Comparison of ENCODE assay signal across 1 cellular context in genomic region chr7:123624527-123625183, GRCh38.
A peak's percentile ranks its signal among the peaks of the same experiment; 100 is the strongest.
TF ChIP-seq lines count a peak whose summit lies in the region.

No MANE protein-coding gene starts in this region.

TF ChIP-seq in GM12878, 131 proteins besides CTCF, POLR2A, EP300 and RAD21:
- TF ChIP-seq MAX (IDR thresholded peaks at IDR 0.05; ENCODE audit: low read depth, low read length): no peak
- TF ChIP-seq STAT1 (conservative IDR thresholded peaks at IDR 0.05): no peak
- TF ChIP-seq SRF (IDR thresholded peaks at IDR 0.05; ENCODE audit: low read depth in 2 of 2, low read length in 2 of 2): no peak
- no peak for TF ChIP-seq RCOR1 (conservative IDR thresholded peaks at IDR 0.05; ENCODE audit: low read depth, low read length)
- no peak for TF ChIP-seq TCF12 (IDR thresholded peaks at IDR 0.05; ENCODE audit: low read depth, low read length)
- TF ChIP-seq EED (IDR thresholded peaks at IDR 0.05; ENCODE audit: low read depth): no peak
- no peak for TF ChIP-seq PKNOX1 (IDR thresholded peaks at IDR 0.05)
- TF ChIP-seq SMC3 (IDR thresholded peaks at IDR 0.05; ENCODE audit: borderline replicate concordance, low read length): peak; percentile 29; the same call in 1 of the 2 replicates
- TF ChIP-seq MLLT1 (IDR thresholded peaks at IDR 0.05): no peak
- no peak for TF ChIP-seq FOS (IDR thresholded peaks at IDR 0.05; ENCODE audit: borderline replicate concordance, extremely low read depth, insufficient read length)
- TF ChIP-seq YY1 (IDR thresholded peaks at IDR 0.05; ENCODE audit: low read depth, low read length): peak; percentile 84
- no peak for TF ChIP-seq ZSCAN29 (IDR thresholded peaks at IDR 0.05)
- no peak for TF ChIP-seq CBX5 (IDR thresholded peaks at IDR 0.05; ENCODE audit: low read depth)
- TF ChIP-seq NR2F1 (conservative IDR thresholded peaks at IDR 0.05): no peak
- peak; percentile 60; the same call in 1 of the 2 replicates for TF ChIP-seq CREB1 (IDR thresholded peaks at IDR 0.05; ENCODE audit: low read depth)
- TF ChIP-seq IRF4 (IDR thresholded peaks at IDR 0.05; ENCODE audit: low read depth, low read length): peak; percentile 48; the same call in 1 of the 2 replicates
- no peak for TF ChIP-seq ESRRA (IDR thresholded peaks at IDR 0.05; ENCODE audit: low read length)
- no peak for TF ChIP-seq RAD51 (IDR thresholded peaks at IDR 0.05)
- no peak for TF ChIP-seq HDGF (IDR thresholded peaks at IDR 0.05)
- TF ChIP-seq BMI1 (IDR thresholded peaks at IDR 0.05; ENCODE audit: borderline replicate concordance): no peak
- no peak for TF ChIP-seq TARDBP (IDR thresholded peaks at IDR 0.05; ENCODE audit: borderline replicate concordance)
- no peak for TF ChIP-seq PAX5 (IDR thresholded peaks at IDR 0.05; ENCODE audit: borderline replicate concordance, low read depth, low read length)
- TF ChIP-seq MTA3 (IDR thresholded peaks at IDR 0.05; ENCODE audit: borderline replicate concordance, low read length): no peak
- peak; percentile 79 for TF ChIP-seq CREM (IDR thresholded peaks at IDR 0.05; ENCODE audit: low read depth)
